In the genomic region with DNA sequence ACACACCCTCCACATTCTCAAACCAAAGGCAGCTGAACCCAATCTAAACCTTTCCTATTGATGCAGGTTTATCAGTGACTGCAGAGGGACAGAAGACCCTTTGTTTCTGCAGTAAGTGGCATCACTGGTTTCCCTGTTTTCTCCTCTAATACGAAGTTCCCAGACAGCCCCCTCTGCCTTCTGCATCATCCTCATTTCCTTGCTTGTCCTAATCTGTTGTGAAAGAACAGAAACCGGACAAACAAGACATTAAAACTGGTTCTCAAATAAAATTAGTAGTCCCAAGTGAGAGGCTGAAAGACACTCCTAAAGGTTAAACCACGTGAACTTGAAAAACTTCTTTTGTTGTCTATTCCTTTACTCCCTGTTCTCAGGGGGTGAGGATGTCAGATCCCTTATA, we compare ENCODE assay signal across 25 cellular contexts. TPM values are rescaled to one million over a fixed set of nuclear protein-coding genes. Genes with fewer than 3 reads are reported as not detected.
"Had no signal": no experiment of that assay in that cellular context is flagged by ENCODE, and none has a peak within 500 bp of the region (broad histone marks: within the 10 kb centered on the region; RNA-seq: fewer than 3 reads in every experiment).

No MANE protein-coding gene starts in this region.

- H3K9me3 ChIP-seq: breast epithelium, MG63 had no signal

- H3K27me3 ChIP-seq: breast epithelium had no signal

- H3K36me3 Mint-ChIP-seq: T-cell had no signal

- H3K4me3 ChIP-seq: breast epithelium, MG63, SK-N-MC had no signal

- H3K36me3 ChIP-seq: breast epithelium, MG63, WERI-Rb-1 had no signal

- H3K4me1 Mint-ChIP-seq: activated CD4-positive, alpha-beta T cell treated with anti-CD3 and anti-CD28 coated beads for 36 hours had no signal

- H3K4me3 Mint-ChIP-seq: activated CD4-positive, alpha-beta T cell treated with anti-CD3 and anti-CD28 coated beads for 36 hours; activated CD8-positive, alpha-beta T cell treated with anti-CD3 and anti-CD28 coated beads for 36 hours; T-cell had no signal

- H3K27ac Mint-ChIP-seq: activated CD4-positive, alpha-beta T cell treated with anti-CD3 and anti-CD28 coated beads for 36 hours; activated CD8-positive, alpha-beta T cell treated with anti-CD3 and anti-CD28 coated beads for 36 hours; T-cell had no signal

- H3K9me3 Mint-ChIP-seq: activated CD8-positive, alpha-beta T cell treated with anti-CD3 and anti-CD28 coated beads for 36 hours; T-cell had no signal

- H3K4me1 ChIP-seq: breast epithelium had no signal

- ATAC-seq: activated CD4-positive, alpha-beta T cell treated with anti-CD3 and anti-CD28 coated beads for 36 hours; activated CD8-positive, alpha-beta T cell treated with anti-CD3 and anti-CD28 coated beads for 36 hours; T-cell had no signal

- DNase-seq: activated CD4-positive, alpha-beta T cell treated with anti-CD3 and anti-CD28 coated beads for 36 hours; activated CD4-positive, alpha-beta T cell treated with anti-CD3 and anti-CD28 coated beads, Interleukin-2, amount 50 U/mL, for 1 hour; activated CD8-positive, alpha-beta memory T cell treated with anti-CD3 and anti-CD28 coated beads, Interleukin-2, amount 50 U/mL, for 48 hours; activated CD8-positive, alpha-beta T cell treated with anti-CD3 and anti-CD28 coated beads for 36 hours; activated naive CD4-positive, alpha-beta T cell treated with anti-CD3 and anti-CD28 coated beads, Interleukin-2, amount 50 U/mL, for 16 hours; activated T-cell treated with anti-CD3 and anti-CD28 coated beads, Interleukin-2, amount 50 U/mL, for 1 hour; aorta; caudate nucleus; MG63; MV-4-11; NCI-H1092 treated with DMSO at 0.1 percent for 48 hours; NCI-H1417 treated with DMSO at 0.1 percent for 48 hours; NCI-H1694 treated with DMSO at 0.1 percent for 48 hours; NCI-H2029 treated with DMSO at 0.1 percent for 48 hours; NCI-H446; NCI-H524; SIG-M5; T-cell; T-helper 2 cell; T1000; WERI-Rb-1 had no signal

- H3K27ac ChIP-seq: breast epithelium, KMS-11, SK-N-MC, WERI-Rb-1 had no signal

RNA-seq across cellular contexts. Expression of gene ADRB1, which starts 10.1 kb away (rescaled TPM):
- total RNA-seq: activated CD4-positive, alpha-beta T cell treated with anti-CD3 and anti-CD28 coated beads for 36 hours; RPMI7951 had no signal
- polyA plus RNA-seq: aorta had no signal
